ENCODE assay signal across 8 cellular contexts in the genomic region with DNA sequence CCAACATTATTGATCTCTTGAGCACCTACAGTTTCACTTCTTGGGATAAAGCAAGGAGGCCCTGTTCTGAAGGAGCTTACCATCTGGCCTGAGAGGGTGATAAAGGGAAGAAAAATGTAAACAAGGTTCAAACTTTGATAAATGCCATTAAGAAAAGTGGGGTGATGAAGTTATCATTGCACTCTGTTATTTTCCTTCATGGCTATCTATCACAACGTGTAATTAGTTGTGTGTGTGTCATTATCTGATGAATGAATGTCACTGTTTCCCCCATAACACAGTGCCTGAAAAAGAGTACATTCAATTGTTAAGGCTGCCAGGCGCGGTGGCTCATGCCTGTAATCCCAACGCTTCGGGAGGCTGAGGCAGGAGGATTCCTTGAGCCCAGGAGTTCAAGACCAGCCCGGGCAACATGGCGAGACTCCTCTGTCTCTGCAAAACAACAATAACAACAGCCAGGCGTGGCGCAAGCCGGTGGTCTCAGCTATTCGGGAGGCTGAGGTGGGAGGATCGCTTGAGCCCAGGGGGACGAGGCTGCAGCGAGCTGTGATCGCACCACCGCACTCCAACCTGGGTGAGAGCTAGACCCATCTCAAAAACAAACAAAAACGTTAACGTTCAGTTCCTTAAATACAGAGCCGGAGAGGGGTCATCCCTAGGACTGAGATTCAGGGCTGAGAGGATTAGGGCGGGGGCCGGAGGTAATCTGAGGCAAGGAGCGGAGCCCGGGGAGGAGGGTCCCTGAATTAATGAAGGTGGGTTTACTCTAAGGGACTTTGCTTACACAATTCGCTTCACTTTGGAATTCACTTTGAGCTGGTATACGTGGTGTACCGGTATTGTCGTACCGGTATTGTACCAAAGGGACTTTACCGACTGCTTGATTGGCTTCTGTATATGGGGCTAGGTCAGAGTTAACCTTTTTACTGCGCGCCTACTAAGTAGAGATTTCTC. TPM values are rescaled to one million over a fixed set of nuclear protein-coding genes. Genes with fewer than 3 reads are reported as not detected.
A peak's percentile ranks its signal among the peaks of the same experiment; 100 is the strongest.
DNase-seq lines count a peak whose midpoint lies in the region; ATAC-seq, FAIRE-seq and TF ChIP-seq lines count a peak whose summit lies in the region.

No MANE protein-coding gene starts in this region.

- ATAC-seq in DND-41 (ENCODE audit: insufficient read depth, low read depth) (no peak), pancreas (no peak), GM19467 (IDR thresholded peaks at IDR 0.05; ENCODE audit: unreplicated experiment) (no peak), HG03439 (IDR thresholded peaks at IDR 0.05; ENCODE audit: unreplicated experiment) (no peak)

- H3K4me2 ChIP-seq in DND-41 (ENCODE audit: insufficient read depth, low read length) (peak overlapping the region; percentile 98), OCI-LY3 (ENCODE audit: low read length) (peak overlapping the region; percentile 88)

- H3K9me3 ChIP-seq in DND-41 (ENCODE audit: insufficient read depth, low read length, severe bottlenecking), result no peaks in the 10 kb centered on the region
- no peaks in the 10 kb centered on the region for H3K9me3 ChIP-seq in OCI-LY3 (ENCODE audit: insufficient read depth, low read length)
- no peaks in the 10 kb centered on the region for H3K9me3 ChIP-seq in pancreas

- DNase-seq in DND-41 (no peak), epithelial cell of prostate (ENCODE audit: low read depth, low spot score) (no peak), pancreas (no peak), retina (no peak), HTR-8/SVneo (ENCODE audit: insufficient read length, low spot score) (no peak)

- intact Hi-C loops in pancreas (cut with DNase I), result loop anchor here in 1 of 3 donors (10.0 kb wide), 1 partner anchor 78 kb away; no protein-coding TSS in a partner anchor

- WGBS in pancreas, 2 donors, result 40 to 41% methylated on average over 31 of the region's 31 CpGs

- H4K20me1 ChIP-seq in DND-41 (ENCODE audit: insufficient read depth, low read length) (peaks cover 26% of the 10 kb centered on the region; the same call in 1 of the 2 replicates), OCI-LY3 (ENCODE audit: insufficient read depth, low read length) (no peaks in the 10 kb centered on the region)

- TF ChIP-seq CTCF in DND-41 (IDR thresholded peaks at IDR 0.05; ENCODE audit: borderline replicate concordance, extremely low read depth, low read length, poor library complexity, severe bottlenecking) (no peak), OCI-LY3 (IDR thresholded peaks at IDR 0.05; ENCODE audit: low read depth, low read length) (no peak), pancreas (IDR thresholded peaks at IDR 0.05) (no peak)

- H3K27ac ChIP-seq in DND-41 (ENCODE audit: low read length) (peak overlapping the region; percentile 47), OCI-LY3 (ENCODE audit: low read length) (0 out of 2 replicates have a peak overlapping the region, but pooled peaks have one; percentile 30), epithelial cell of prostate (peak overlapping the region; percentile 53), pancreas (no peak overlapping the region)

- H3K4me3 ChIP-seq in DND-41 (ENCODE audit: low read depth in 1 of 2, low read length in 2 of 2) (peak overlapping the region; percentile 86 to 95), OCI-LY3 (ENCODE audit: low read length) (peak overlapping the region; percentile 91), pancreas (peak overlapping the region; percentile 68 to 79 (median 74))

- peaks cover 20% of the 10 kb centered on the region for H3K79me2 ChIP-seq in DND-41 (ENCODE audit: insufficient read depth, low read length)
- H3K79me2 ChIP-seq in OCI-LY3 (ENCODE audit: low read length), result peaks cover 24% of the 10 kb centered on the region

- peaks cover 51% of the 10 kb centered on the region for H3K36me3 ChIP-seq in DND-41 (ENCODE audit: insufficient read depth, low read length)
- H3K36me3 ChIP-seq in OCI-LY3 (replicated peaks; ENCODE audit: low read depth, low read length), result peaks cover 40% of the 10 kb centered on the region
- H3K36me3 ChIP-seq in pancreas, result peaks cover 0 to 24% (median 12%) of the 10 kb centered on the region in 3 donors

- H2AFZ ChIP-seq in DND-41 (ENCODE audit: low read depth, low read length) (peak overlapping the region; percentile 72), OCI-LY3 (ENCODE audit: low read depth, low read length) (0 out of 2 replicates have a peak overlapping the region, but pooled peaks have one; percentile 11)

- H3K9ac ChIP-seq in DND-41 (ENCODE audit: low read depth, low read length) (peak overlapping the region; percentile 67), OCI-LY3 (ENCODE audit: low read length) (peak overlapping the region; percentile 82)

- no peaks in the 10 kb centered on the region for H3K27me3 ChIP-seq in DND-41 (ENCODE audit: insufficient read depth, low read length, poor library complexity)
- no peaks in the 10 kb centered on the region for H3K27me3 ChIP-seq in OCI-LY3 (ENCODE audit: low read depth, low read length)
- H3K27me3 ChIP-seq in pancreas, result no peaks in the 10 kb centered on the region

- peaks cover 34% of the 10 kb centered on the region for H3K4me1 ChIP-seq in DND-41 (ENCODE audit: insufficient read depth, low read length)
- H3K4me1 ChIP-seq in OCI-LY3 (ENCODE audit: low read length), result peaks cover 9% of the 10 kb centered on the region
- H3K4me1 ChIP-seq in pancreas, result peaks cover 0 to 12% (median 4%) of the 10 kb centered on the region in 3 donors

- no peak for FAIRE-seq in pancreas (lab: Jason Lieb, UNC)
- FAIRE-seq in HTR-8/SVneo (lab: Jason Lieb, UNC), result no peak

RNA-seq across cellular contexts. Expression of gene NHP2, which starts 0.9 kb away (rescaled TPM):
- total RNA-seq in pancreas, result 10 to 100 TPM; 34.6 to 65.6 (median 53.9) TPM
- polyA plus RNA-seq in pancreas, result 10 to 100 TPM; 50.7 to 84.7 TPM

RNA-seq across cellular contexts. Expression of gene RMND5B, which starts 22.0 kb away (rescaled TPM):
- 10 to 100 TPM; 12.1 to 21.7 (median 17.4) TPM for total RNA-seq in pancreas
- 10 to 100 TPM; 26.4 to 29.8 TPM for polyA plus RNA-seq in pancreas

RNA-seq across cellular contexts. Expression of gene GMCL2, which starts 34.4 kb away (rescaled TPM):
- total RNA-seq in pancreas, result not detected
- not detected for polyA plus RNA-seq in pancreas

RNA-seq across cellular contexts. Expression of gene N4BP3, which starts 39.4 kb away (rescaled TPM):
- 1 to 10 TPM in 1 of 6 donors, under 1 TPM in 5; 0.23 to 1.1 (median 0.47) TPM for total RNA-seq in pancreas
- 1 to 10 TPM in 1 of 2 donors, under 1 TPM in 1; 0.75 to 1.1 TPM for polyA plus RNA-seq in pancreas

RNA-seq across cellular contexts. Expression of gene HNRNPAB, which starts 51.6 kb away (rescaled TPM):
- total RNA-seq in pancreas, result 10 to 100 TPM; 24.5 to 61.6 (median 44.8) TPM
- polyA plus RNA-seq in pancreas, result 10 to 100 TPM; 47.0 to 52.7 TPM

Comparison
In these comparisons a context has a peak if more than half of its experiments do, and no peak if none do; other contexts are left out.
1. H3K27ac ChIP-seq: peak in DND-41 (single experiment), OCI-LY3 (single experiment) and epithelial cell of prostate (single experiment); none in pancreas (0 of 4).
2. Peak in every context shown above with its lines, with median percentiles within 50 percentile points of each other: H3K4me3 ChIP-seq.